Comparison of ENCODE assay signal across 8 cellular contexts in the genomic region with DNA sequence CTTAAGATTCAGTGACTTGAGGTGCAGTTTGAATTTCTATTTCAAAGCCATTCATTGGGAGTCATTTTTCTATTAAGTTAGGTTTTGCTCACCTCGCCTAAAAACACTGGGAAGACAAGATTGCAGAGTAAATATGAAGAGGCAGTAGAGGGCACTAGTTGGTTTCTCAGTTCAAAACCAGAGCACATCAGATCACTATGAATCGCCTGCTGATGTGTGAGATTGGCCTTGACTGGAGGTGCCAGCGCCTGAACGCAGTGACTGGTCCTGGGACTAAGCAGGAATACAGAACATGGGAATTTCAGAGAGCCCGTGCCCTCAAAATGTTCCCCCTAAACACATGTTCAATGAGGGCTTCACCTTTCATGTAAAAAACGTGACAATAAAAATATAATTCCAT.
DNase-seq lines count a peak whose midpoint lies in the region; ATAC-seq and TF ChIP-seq lines count a peak whose summit lies in the region.

No MANE protein-coding gene starts in this region.

- no peak for TF ChIP-seq EP300 in neural cell (conservative IDR thresholded peaks at IDR 0.05; ENCODE audit: poor library complexity, severe bottlenecking)

- H2AFZ ChIP-seq in IMR-90 (replicated peaks; ENCODE audit: low read length, poor library complexity), result peak overlapping the region; percentile 24
- H2AFZ ChIP-seq in neural cell (ENCODE audit: low read depth, low read length), result no peak overlapping the region

- peaks cover 58% of the 10 kb centered on the region for H3K4me1 Mint-ChIP-seq in T-helper 1 cell treated with Interleukin-12 subunit alpha and Interleukin-12 subunit beta and Interleukin-4 antibody, amounts not matched to agents 30 μg/mL and 1 μg/mL, for 36 hours (ENCODE audit: low read depth)

- TF ChIP-seq POLR2A in IMR-90 (IDR thresholded peaks at IDR 0.05; ENCODE audit: low read depth, low read length), result no peak
- no peak for TF ChIP-seq POLR2A in erythroblast (IDR thresholded peaks at IDR 0.05; ENCODE audit: low read length)

- BruUV-seq in IMR-90 (replicated peaks; lab: Mats Ljungman, UMichigan), result no TSS peak

- peak overlapping the region; percentile 64; the same call in 2 of the 3 replicates for H2BK15ac ChIP-seq in IMR-90 (ENCODE audit: low read depth, low read length)

- peak overlapping the region; percentile 57; the same call in 1 of the 2 replicates for H3K23ac ChIP-seq in IMR-90 (ENCODE audit: low read depth, low read length)

- H3K9ac ChIP-seq in IMR-90 (ENCODE audit: low read depth, low read length), result peak overlapping the region; percentile 18; the same call in 1 of the 2 replicates
- no peak overlapping the region for H3K9ac ChIP-seq in neural cell (ENCODE audit: low read length)

- H3K14ac ChIP-seq in IMR-90 (replicated peaks; ENCODE audit: low read depth, low read length), result peak overlapping the region; percentile 67; the same call in 1 of the 2 replicates

- H3K36me3 Mint-ChIP-seq in T-helper 1 cell treated with Interleukin-12 subunit alpha and Interleukin-12 subunit beta and Interleukin-4 antibody, amounts not matched to agents 30 μg/mL and 1 μg/mL, for 36 hours (ENCODE audit: low read depth), result peaks cover 26% of the 10 kb centered on the region

- H4K20me1 ChIP-seq in IMR-90 (ENCODE audit: insufficient read depth, low read length), result no peaks in the 10 kb centered on the region
- no peaks in the 10 kb centered on the region for H4K20me1 ChIP-seq in neural cell (ENCODE audit: insufficient read depth)

- H3K36me3 ChIP-seq in IMR-90 (ENCODE audit: control insufficient read depth, insufficient read depth, low read length) (no peaks in the 10 kb centered on the region), neural cell (ENCODE audit: insufficient read depth, low read length) (no peaks in the 10 kb centered on the region)

- peak overlapping the region; percentile 74 for H3K27ac Mint-ChIP-seq in T-helper 1 cell treated with Interleukin-12 subunit alpha and Interleukin-12 subunit beta and Interleukin-4 antibody, amounts not matched to agents 30 μg/mL and 1 μg/mL, for 36 hours

- H3K4ac ChIP-seq in IMR-90 (ENCODE audit: low read depth, low read length), result peak overlapping the region; percentile 80

- in situ Hi-C loops in IMR-90 (cut with MboI; ENCODE audit: low sequenced_read_pairs), result no loop called here

- peak overlapping the region; percentile 37; the same call in 1 of the 2 replicates for H3K18ac ChIP-seq in IMR-90 (ENCODE audit: low read depth, low read length)

- H3K9me3 ChIP-seq in IMR-90 (ENCODE audit: control insufficient read depth, insufficient read depth, low read length), result no peaks in the 10 kb centered on the region
- no peaks in the 10 kb centered on the region for H3K9me3 ChIP-seq in neural cell (ENCODE audit: low read length)

- H4K91ac ChIP-seq in IMR-90 (ENCODE audit: insufficient read depth, low read depth, low read length), result peak overlapping the region; percentile 79

- no peaks in the 10 kb centered on the region for H3K27me3 ChIP-seq in IMR-90 (ENCODE audit: control insufficient read depth, insufficient read depth, low read length)
- no peaks in the 10 kb centered on the region for H3K27me3 ChIP-seq in neural cell (ENCODE audit: insufficient read depth, low read depth, low read length)

- H3F3A ChIP-seq in neural cell (ENCODE audit: insufficient read depth, low read length, poor library complexity, severe bottlenecking), result no peaks in the 10 kb centered on the region

- H3K79me1 ChIP-seq in IMR-90 (ENCODE audit: low read depth in 1 of 2, low read length in 2 of 2), result no peaks in the 10 kb centered on the region

- H2BK5ac ChIP-seq in IMR-90 (ENCODE audit: low read depth, low read length, poor library complexity, severe bottlenecking), result peak overlapping the region; percentile 81

- dilution Hi-C loops in IMR-90 (cut with HindIII; ENCODE audit: low sequenced_read_pairs, unreplicated experiment), result no loop called here

- no peak overlapping the region for H3K4me3 ChIP-seq in IMR-90 (ENCODE audit: insufficient read depth, low read depth, low read length)
- no peak overlapping the region for H3K4me3 ChIP-seq in neural cell (ENCODE audit: low read length)

- ATAC-seq in GM18502 (IDR thresholded peaks at IDR 0.05; ENCODE audit: poor library complexity, unreplicated experiment) (peak; percentile 58), IMR-90 (ENCODE audit: low read depth) (peak; percentile 47), GM21737 (IDR thresholded peaks at IDR 0.05; ENCODE audit: unreplicated experiment) (no peak)

- no peaks in the 10 kb centered on the region for H3K27me3 Mint-ChIP-seq in T-helper 1 cell treated with Interleukin-12 subunit alpha and Interleukin-12 subunit beta and Interleukin-4 antibody, amounts not matched to agents 30 μg/mL and 1 μg/mL, for 36 hours (ENCODE audit: low read depth)

- peak; percentile 58 for TF ChIP-seq RAD21 in IMR-90 (IDR thresholded peaks at IDR 0.05; ENCODE audit: low read length)
- TF ChIP-seq RAD21 in neural cell (conservative IDR thresholded peaks at IDR 0.05), result peak; percentile 72

- POLR2A ChIA-PET in IMR-90 (lab: Charles Lee; ENCODE audit: unreplicated experiment), result no interaction called here

- H3K4me2 ChIP-seq in IMR-90 (ENCODE audit: low read depth, low read length) (no peak overlapping the region), neural cell (ENCODE audit: low read length) (no peak overlapping the region)

- H4K5ac ChIP-seq in IMR-90 (ENCODE audit: low read depth, low read length), result no peak overlapping the region; the same call in 1 of the 2 replicates

- no peaks in the 10 kb centered on the region for H3K79me2 ChIP-seq in neural cell (replicated peaks; ENCODE audit: insufficient read depth, low read length)

- DNase-seq in AG08396 (ENCODE audit: low spot score), result peak; percentile 37
- peak; percentile 73 for DNase-seq in IMR-90
- DNase-seq in erythroblast (lab: John Stamatoyannopoulos, UW), result peak; percentile 13 to 24
- DNase-seq in NCI-H1930 (lab: John Stamatoyannopoulos, UW), result no peak

- no CpG with 5 or more reads among the region's 6 CpGs for WGBS in IMR-90 (ENCODE audit: extremely low coverage in 2 of 2, insufficient read length in 1 of 2), 2 experiments

- H3K4me1 ChIP-seq in IMR-90 (ENCODE audit: control insufficient read depth, insufficient read depth, low read length), result peaks cover 17% of the 10 kb centered on the region

- no peaks in the 10 kb centered on the region for H3K9me2 ChIP-seq in neural cell (ENCODE audit: insufficient read depth, low read length)

- TF ChIP-seq CTCF in IMR-90 (conservative IDR thresholded peaks at IDR 0.05; ENCODE audit: low read depth, low read length) (peak; percentile 53), neural cell (IDR thresholded peaks at IDR 0.05; ENCODE audit: poor library complexity, severe bottlenecking) (peak; percentile 72)

- peak overlapping the region; percentile 6 for H3K4me3 Mint-ChIP-seq in T-helper 1 cell treated with Interleukin-12 subunit alpha and Interleukin-12 subunit beta and Interleukin-4 antibody, amounts not matched to agents 30 μg/mL and 1 μg/mL, for 36 hours

- H3K9me1 ChIP-seq in IMR-90 (ENCODE audit: insufficient read depth, low read length), result peaks cover 9% of the 10 kb centered on the region; the same call in 1 of the 2 replicates

- no peak overlapping the region for H2AK9ac ChIP-seq in IMR-90 (replicated peaks; ENCODE audit: low read depth, low read length, poor library complexity)

- peak overlapping the region; percentile 65 for H2AK5ac ChIP-seq in IMR-90 (ENCODE audit: low read depth, low read length)

- H2BK20ac ChIP-seq in IMR-90 (ENCODE audit: low read depth, low read length), result peak overlapping the region; percentile 92

- H3K56ac ChIP-seq in IMR-90 (ENCODE audit: extremely low read depth, insufficient read depth, low read length), result peak overlapping the region; percentile 20; the same call in 1 of the 2 replicates

- peak overlapping the region; percentile 86 for H2BK120ac ChIP-seq in IMR-90 (ENCODE audit: low read depth, low read length)

- H4K8ac ChIP-seq in IMR-90 (ENCODE audit: low read depth in 2 of 2, low read length in 2 of 2), result peak overlapping the region; percentile 38 to 74; a peak in 3 of 4 replicates

- peak overlapping the region; percentile 93 for H3K27ac ChIP-seq in IMR-90 (ENCODE audit: insufficient read depth, low read length)
- no peak overlapping the region for H3K27ac ChIP-seq in neural cell (ENCODE audit: low read length)

- no peaks in the 10 kb centered on the region for H3K9me3 Mint-ChIP-seq in T-helper 1 cell treated with Interleukin-12 subunit alpha and Interleukin-12 subunit beta and Interleukin-4 antibody, amounts not matched to agents 30 μg/mL and 1 μg/mL, for 36 hours

- CTCF ChIA-PET in IMR-90 (lab: Yijun Ruan, JAX), result interaction anchor here (1.0 to 2.3 kb wide), 4 partner anchors 11 to 331 kb away, joined by 3 to 11 read pairs (median 4); no protein-coding TSS in a partner anchor

- intact Hi-C loops in IMR-90 (cut with micrococcal nuclease), result loop anchor here (5.0 kb wide), 1 partner anchor 120 kb away; no protein-coding TSS in a partner anchor

TF ChIP-seq in IMR-90, 13 proteins besides CTCF, POLR2A, EP300 and RAD21:
- no peak for TF ChIP-seq NFE2L2 (IDR thresholded peaks at IDR 0.05; ENCODE audit: low read depth, low read length)
- peak; percentile 22; the same call in 1 of the 2 replicates for TF ChIP-seq SMC3 (IDR thresholded peaks at IDR 0.05; ENCODE audit: low read depth, low read length)
- no peak for TF ChIP-seq RFX5 (IDR thresholded peaks at IDR 0.05; ENCODE audit: low read depth, low read length)
- TF ChIP-seq RCOR1 (IDR thresholded peaks at IDR 0.05; ENCODE audit: insufficient replicate concordance, low read length), result no peak
- TF ChIP-seq CHD1 (IDR thresholded peaks at IDR 0.05; ENCODE audit: low read depth, low read length), result no peak

TF ChIP-seq in neural cell, 6 proteins besides CTCF, POLR2A, EP300 and RAD21 (continues in another document):
- TF ChIP-seq TAF1 (IDR thresholded peaks at IDR 0.05; ENCODE audit: low read depth) (no peak), MXI1 (conservative IDR thresholded peaks at IDR 0.05; ENCODE audit: poor library complexity, severe bottlenecking) (no peak)

Comparison
In these comparisons a context has a peak if more than half of its experiments do, and no peak if none do; other contexts are left out.
1. DNase-seq: peak in AG08396 (single experiment), IMR-90 (single experiment) and erythroblast (2 of 2); none in NCI-H1930 (0 of 2).